ENCODE assay signal across 8 cellular contexts in genomic region chrX:101799387-101799786, GRCh38.
DNase-seq lines count a peak whose midpoint lies in the region; ATAC-seq and TF ChIP-seq lines count a peak whose summit lies in the region.

No MANE protein-coding gene starts in this region.

- peak; percentile 50 to 82 (median 74) for DNase-seq in CD8-positive, alpha-beta memory T cell
- DNase-seq in NCI-H748 treated with DMSO at 0.1 percent for 48 hours (lab: John Stamatoyannopoulos, UW) = peak; percentile 58
- peak; percentile 61 for DNase-seq in activated CD4-positive, alpha-beta T cell treated with anti-CD3 and anti-CD28 coated beads, Interleukin-2, amount 50 U/mL, for 4 hours
- peak; percentile 90 for DNase-seq in dermis blood vessel endothelial cell
- peak; percentile 73 to 79 (median 74) for DNase-seq in right lobe of liver
- DNase-seq in stimulated activated CD4-positive, alpha-beta T cell treated with anti-CD3 and anti-CD28 coated beads, TNF-alpha, amount 100 ng/mL, for 48 hours (ENCODE audit: low read depth in 3 of 3) = peak; percentile 58 to 76 (median 75)

- POLR2A ChIA-PET in CD8-positive, alpha-beta memory T cell (lab: Charles Lee) = no interaction called here

- no peaks in the 10 kb centered on the region for H3K9me3 ChIP-seq in CD8-positive, alpha-beta memory T cell (ENCODE audit: low read length)
- H3K9me3 ChIP-seq in right lobe of liver = no peaks in the 10 kb centered on the region

- intact Hi-C loops in right lobe of liver (cut with DNase I) = no loop called here

- no peak for TF ChIP-seq POLR2A in right lobe of liver (IDR thresholded peaks at IDR 0.05)

- CTCF ChIA-PET in CD8-positive, alpha-beta memory T cell (lab: Charles Lee) = interaction anchor here (1.0 to 1.6 kb wide), 3 partner anchors 203 to 386 kb away, joined by 4 read pairs; no protein-coding TSS in a partner anchor

- peaks cover 0 to 2% (median 0%) of the 10 kb centered on the region in 5 donors for H3K9me3 Mint-ChIP-seq in CD8-positive, alpha-beta memory T cell

- no peak overlapping the region for H3K27ac ChIP-seq in CD8-positive, alpha-beta memory T cell (ENCODE audit: low read depth, low read length)
- H3K27ac ChIP-seq in right lobe of liver = no peak overlapping the region

- no peaks in the 10 kb centered on the region for H3K36me3 ChIP-seq in CD8-positive, alpha-beta memory T cell (ENCODE audit: insufficient read depth, low read length)
- H3K36me3 ChIP-seq in right lobe of liver = no peaks in the 10 kb centered on the region

- ATAC-seq in GM19467 (IDR thresholded peaks at IDR 0.05; ENCODE audit: unreplicated experiment) (peak; percentile 99), HG03571 (IDR thresholded peaks at IDR 0.05; ENCODE audit: unreplicated experiment) (peak; percentile 100), right lobe of liver (peak; percentile 99 to 100 (median 100))

- H3K27ac Mint-ChIP-seq in CD8-positive, alpha-beta memory T cell = no peak overlapping the region

- H3K4me3 Mint-ChIP-seq in CD8-positive, alpha-beta memory T cell = peak overlapping the region in 5 of 7 donors; percentile 43 to 55 (median 49)

- H3K36me3 Mint-ChIP-seq in CD8-positive, alpha-beta memory T cell = no peaks in the 10 kb centered on the region

- H3K27me3 Mint-ChIP-seq in CD8-positive, alpha-beta memory T cell = peaks cover 0 to 2% of the 10 kb centered on the region in 2 donors

- no peaks in the 10 kb centered on the region for H3K4me1 ChIP-seq in CD8-positive, alpha-beta memory T cell (ENCODE audit: insufficient read depth, low read length)
- H3K4me1 ChIP-seq in right lobe of liver = no peaks in the 10 kb centered on the region

- 14% methylated on average over 3 of the region's 3 CpGs for WGBS in right lobe of liver (ENCODE audit: insufficient coverage, low coverage, low lambda C conversion rate, missing lambda C conversion rate)

- no peaks in the 10 kb centered on the region for H3K27me3 ChIP-seq in CD8-positive, alpha-beta memory T cell (ENCODE audit: insufficient read depth, low read length, poor library complexity, severe bottlenecking)
- peaks cover 0 to 6% of the 10 kb centered on the region in 2 donors for H3K27me3 ChIP-seq in right lobe of liver

- no peak overlapping the region for H3K4me3 ChIP-seq in CD8-positive, alpha-beta memory T cell (ENCODE audit: low read length)
- no peak overlapping the region for H3K4me3 ChIP-seq in right lobe of liver

- peak; percentile 62 to 85 (median 81) for TF ChIP-seq CTCF in right lobe of liver (IDR thresholded peaks at IDR 0.05)

- peaks cover 2 to 11% (median 9%) of the 10 kb centered on the region in 3 donors for H3K4me1 Mint-ChIP-seq in CD8-positive, alpha-beta memory T cell
